Comparison of ENCODE assay signal across 8 cellular contexts in the genomic region with DNA sequence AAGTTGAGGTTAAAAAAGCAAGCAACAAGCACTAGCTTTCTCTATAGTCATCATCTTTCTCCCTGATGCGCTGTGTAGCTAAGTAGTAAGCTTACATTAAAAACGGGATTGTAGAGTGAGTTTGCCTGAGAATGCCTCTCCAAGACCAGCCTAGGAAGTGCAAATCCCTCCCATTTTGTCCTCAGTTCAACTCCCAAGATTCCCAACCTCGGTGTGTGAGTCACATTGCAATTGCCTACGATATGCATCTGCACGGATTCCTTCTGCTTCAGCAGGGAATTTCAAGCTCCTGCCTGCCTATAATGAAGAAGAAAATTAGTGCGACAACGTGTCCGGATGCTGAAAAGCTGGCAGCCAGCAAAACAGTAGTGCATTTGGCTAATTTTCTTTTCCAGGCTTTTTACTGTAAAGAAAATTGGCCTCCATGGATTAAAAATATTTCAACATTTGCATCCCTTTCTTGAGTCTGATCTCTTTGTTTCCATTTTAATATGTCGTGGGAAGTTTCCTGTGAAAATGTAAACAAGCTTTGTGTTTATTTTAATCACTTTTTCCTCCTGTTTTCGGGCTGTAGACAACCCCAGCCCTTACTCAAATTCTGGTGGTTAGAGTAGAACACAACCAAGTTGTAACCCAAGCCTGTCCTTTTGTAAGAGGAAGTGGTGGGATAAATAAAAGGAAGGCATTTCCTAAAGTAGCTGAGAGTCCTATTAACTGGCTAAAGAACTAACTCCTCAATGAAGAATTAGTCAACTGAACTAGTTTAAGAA. TPM values are rescaled to one million over a fixed set of nuclear protein-coding genes. Genes with fewer than 3 reads are reported as not detected.
DNase-seq lines count a peak whose midpoint lies in the region; ATAC-seq lines count a peak whose summit lies in the region.

No MANE protein-coding gene starts in this region.

- H3K27ac Mint-ChIP-seq in activated CD4-positive, alpha-beta T cell treated with anti-CD3 and anti-CD28 coated beads for 36 hours = no peak overlapping the region

- intact Hi-C loops in activated CD4-positive, alpha-beta T cell treated with anti-CD3 and anti-CD28 coated beads for 36 hours (cut with DNase I, micrococcal nuclease) = no loop called here

- no peaks in the 10 kb centered on the region for H3K36me3 Mint-ChIP-seq in activated CD4-positive, alpha-beta T cell treated with anti-CD3 and anti-CD28 coated beads for 36 hours (ENCODE audit: low read depth)

- no peak overlapping the region for H3K4me3 Mint-ChIP-seq in activated CD4-positive, alpha-beta T cell treated with anti-CD3 and anti-CD28 coated beads for 36 hours

- H3K4me1 Mint-ChIP-seq in activated CD4-positive, alpha-beta T cell treated with anti-CD3 and anti-CD28 coated beads for 36 hours = no peaks in the 10 kb centered on the region

- DNase-seq in NOMO-1 (lab: John Stamatoyannopoulos, UW; ENCODE audit: unreplicated experiment in 2 of 2) (peak; percentile 13 to 19), NOMO-1 treated with dmso at 0.1 percent for 144 hours (lab: John Stamatoyannopoulos, UW; ENCODE audit: unreplicated experiment) (no peak), amniotic stem cell (lab: John Stamatoyannopoulos, UW) (peak; percentile 74), iPS-NIHi7 (ENCODE audit: extremely low spot score) (peak; percentile 45), ureter (ENCODE audit: low spot score) (peak; percentile 43), NCI-H1105 (lab: John Stamatoyannopoulos, UW) (no peak)
- DNase-seq in activated CD4-positive, alpha-beta T cell treated with anti-CD3 and anti-CD28 coated beads for 36 hours = no peak

- CTCF ChIA-PET in activated CD4-positive, alpha-beta T cell treated with anti-CD3 and anti-CD28 coated beads for 36 hours (lab: Charles Lee) = interaction anchor here (1.0 kb wide), 1 partner anchor 17 kb away, joined by 4 read pairs; no protein-coding TSS in a partner anchor

- POLR2A ChIA-PET in activated CD4-positive, alpha-beta T cell treated with anti-CD3 and anti-CD28 coated beads for 36 hours (lab: Charles Lee) = no interaction called here

- ATAC-seq in HG02840 (IDR thresholded peaks at IDR 0.05; ENCODE audit: low FRiP score, unreplicated experiment) = no peak
- no peak for ATAC-seq in activated CD4-positive, alpha-beta T cell treated with anti-CD3 and anti-CD28 coated beads for 36 hours

- H3K27me3 Mint-ChIP-seq in activated CD4-positive, alpha-beta T cell treated with anti-CD3 and anti-CD28 coated beads for 36 hours = peaks cover 16% of the 10 kb centered on the region

- H3K9me3 Mint-ChIP-seq in activated CD4-positive, alpha-beta T cell treated with anti-CD3 and anti-CD28 coated beads for 36 hours (ENCODE audit: low read depth) = peaks cover 6% of the 10 kb centered on the region

RNA-seq across cellular contexts. Expression of a gene that starts 58.4 kb away (rescaled TPM):
- 54.8 TPM for total RNA-seq in ureter
- 10 to 100 TPM; 35.0 to 40.6 TPM for total RNA-seq in activated CD4-positive, alpha-beta T cell treated with anti-CD3 and anti-CD28 coated beads for 36 hours

Comparison
In these comparisons a context has a peak if more than half of its experiments do, and no peak if none do; other contexts are left out.
1. DNase-seq: peak in NOMO-1 (2 of 2), amniotic stem cell (single experiment), iPS-NIHi7 (single experiment) and ureter (single experiment); none in NOMO-1 treated with dmso at 0.1 percent for 144 hours (single experiment), activated CD4-positive, alpha-beta T cell treated with anti-CD3 and anti-CD28 coated beads for 36 hours (single experiment) and NCI-H1105 (single experiment).